ENCODE assay signal across 10 cellular contexts in genomic region chr12:108640802-108641445, GRCh38. TPM values are rescaled to one million over a fixed set of nuclear protein-coding genes. Genes with fewer than 3 reads are reported as not detected.
DNase-seq lines count a peak whose midpoint lies in the region; ATAC-seq and TF ChIP-seq lines count a peak whose summit lies in the region.
"Had no signal": no experiment of that assay in that cellular context is flagged by ENCODE, and none has a peak within 500 bp of the region (broad histone marks: within the 10 kb centered on the region; RNA-seq: fewer than 3 reads in every experiment).

No MANE protein-coding gene starts in this region.

- DNase-seq in ELR (ENCODE audit: low read depth), result peak; percentile 53
- peak; percentile 47 to 83 for DNase-seq in NCI-H524 (lab: John Stamatoyannopoulos, UW)
- peak; percentile 66 for DNase-seq in cerebellum (ENCODE audit: low spot score)
- no peak for DNase-seq in activated naive CD4-positive, alpha-beta T cell treated with anti-CD3 and anti-CD28 coated beads, Interleukin-2, amount 50 U/mL, for 16 hours
- no peak for DNase-seq in CD8-positive, alpha-beta memory T cell
- DNase-seq: activated effector memory CD4-positive, alpha-beta T cell treated with anti-CD3 and anti-CD28 coated beads, Interleukin-2, amount 50 U/mL, for 16 hours had no signal

- H3K36me3 ChIP-seq in CD8-positive, alpha-beta memory T cell (ENCODE audit: insufficient read depth, low read length), result no peaks in the 10 kb centered on the region

- POLR2A ChIA-PET in CD8-positive, alpha-beta memory T cell (lab: Charles Lee), result no interaction called here

- CTCF ChIA-PET in CD8-positive, alpha-beta memory T cell (lab: Charles Lee), result interaction anchor here (0.8 to 16.8 kb wide), 4 partner anchors 10 to 163 kb away, joined by 3 to 330 read pairs (median 4); no protein-coding TSS in a partner anchor

- ATAC-seq in HG02884 (IDR thresholded peaks at IDR 0.05; ENCODE audit: unreplicated experiment) (no peak), HG03354 (IDR thresholded peaks at IDR 0.05; ENCODE audit: poor library complexity, severe bottlenecking, unreplicated experiment) (no peak)

- no peaks in the 10 kb centered on the region for H3K27me3 ChIP-seq in CD8-positive, alpha-beta memory T cell (ENCODE audit: insufficient read depth, low read length, poor library complexity, severe bottlenecking)

- H3K4me3 ChIP-seq in CD8-positive, alpha-beta memory T cell (ENCODE audit: low read length), result no peak overlapping the region

- H3K4me1 ChIP-seq in CD8-positive, alpha-beta memory T cell (ENCODE audit: insufficient read depth, low read length), result peaks cover 25% of the 10 kb centered on the region

- peaks cover 82% of the 10 kb centered on the region for H3K4me1 Mint-ChIP-seq in nephron
- H3K4me1 Mint-ChIP-seq in CD8-positive, alpha-beta memory T cell, result peaks cover 15 to 33% (median 32%) of the 10 kb centered on the region in 3 donors

- H3K27me3 Mint-ChIP-seq in nephron (ENCODE audit: low read depth), result peaks cover 3% of the 10 kb centered on the region
- H3K27me3 Mint-ChIP-seq in CD8-positive, alpha-beta memory T cell, result no peaks in the 10 kb centered on the region

- peak overlapping the region; percentile 36 to 91 (median 70) for H3K27ac Mint-ChIP-seq in nephron
- H3K27ac Mint-ChIP-seq in CD8-positive, alpha-beta memory T cell, result peak overlapping the region in 4 of 8 donors; percentile 12 to 63 (median 24)

- H3K36me3 Mint-ChIP-seq in nephron (ENCODE audit: low read depth), result peaks cover 13% of the 10 kb centered on the region
- H3K36me3 Mint-ChIP-seq in CD8-positive, alpha-beta memory T cell, result no peaks in the 10 kb centered on the region

- TF ChIP-seq CTCF in nephron (IDR thresholded peaks at IDR 0.05; ENCODE audit: unreplicated experiment in 3 of 3), result no peak

- no peaks in the 10 kb centered on the region for H3K9me3 Mint-ChIP-seq in nephron
- H3K9me3 Mint-ChIP-seq in CD8-positive, alpha-beta memory T cell, result no peaks in the 10 kb centered on the region

- no peak overlapping the region for H3K4me3 Mint-ChIP-seq in nephron
- no peak overlapping the region for H3K4me3 Mint-ChIP-seq in CD8-positive, alpha-beta memory T cell

- no peak overlapping the region for H3K27ac ChIP-seq in CD8-positive, alpha-beta memory T cell (ENCODE audit: low read depth, low read length)

- H3K9me3 ChIP-seq in CD8-positive, alpha-beta memory T cell (ENCODE audit: low read length), result no peaks in the 10 kb centered on the region

RNA-seq across cellular contexts. Expression of gene SELPLG, which starts 7.2 kb away (rescaled TPM):
- 1.2 TPM for total RNA-seq in cerebellum
- total RNA-seq in CD8-positive, alpha-beta memory T cell, result 10 to 100 TPM; 37.0 to 37.7 TPM
- 760 TPM for polyA plus RNA-seq in CD8-positive, alpha-beta memory T cell

RNA-seq across cellular contexts. Expression of gene TMEM119, which starts 43.0 kb away (rescaled TPM):
- 1.1 TPM for total RNA-seq in cerebellum
- not detected for total RNA-seq in CD8-positive, alpha-beta memory T cell
- polyA plus RNA-seq in CD8-positive, alpha-beta memory T cell, result 0.66 TPM
- polyA plus RNA-seq: neural cell had no signal

Comparison
In these comparisons a context has a peak if more than half of its experiments do, and no peak if none do; other contexts are left out.
1. DNase-seq: peak in ELR (single experiment), NCI-H524 (2 of 2) and cerebellum (single experiment); none in activated naive CD4-positive, alpha-beta T cell treated with anti-CD3 and anti-CD28 coated beads, Interleukin-2, amount 50 U/mL, for 16 hours (single experiment) and CD8-positive, alpha-beta memory T cell (0 of 5).
2. RNA of gene SELPLG, which starts 7.2 kb away (total RNA-seq): 37.0 to 37.7 TPM in CD8-positive, alpha-beta memory T cell; 1.2 TPM in cerebellum (single experiment); every median in the first group is over 10 times any median in the second.